Comparison of ENCODE assay signal across 12 cellular contexts in genomic region chr12:120259418-120260202, GRCh38. TPM values are rescaled to one million over a fixed set of nuclear protein-coding genes. Genes with fewer than 3 reads are reported as not detected.
DNase-seq lines count a peak whose midpoint lies in the region; TF ChIP-seq lines count a peak whose summit lies in the region.
"Had no signal": no experiment of that assay in that cellular context is flagged by ENCODE, and none has a peak within 500 bp of the region (broad histone marks: within the 10 kb centered on the region; RNA-seq: fewer than 3 reads in every experiment).

No MANE protein-coding gene starts in this region.

- H3K4me3 Mint-ChIP-seq in endothelial cell (ENCODE audit: unreplicated experiment): peak overlapping the region; percentile 43

- peaks cover 85% of the 10 kb centered on the region for H3K4me1 Mint-ChIP-seq in endothelial cell (ENCODE audit: unreplicated experiment)

- peak overlapping the region; percentile 58 for H3K27ac Mint-ChIP-seq in endothelial cell (ENCODE audit: unreplicated experiment)

- H3K36me3 Mint-ChIP-seq in endothelial cell (ENCODE audit: low read depth, unreplicated experiment): peaks cover 15% of the 10 kb centered on the region

- no peak overlapping the region for H3K4me3 ChIP-seq in AG10803 (ENCODE audit: low read length)
- peak overlapping the region; percentile 34 to 86 for H3K4me3 ChIP-seq in neutrophil (ENCODE audit: low read depth in 1 of 2, low read length in 1 of 2)
- H3K4me3 ChIP-seq in H7 (ENCODE audit: insufficient read depth, low read depth, low read length): no peak overlapping the region
- H3K4me3 ChIP-seq: smooth muscle cell had no signal

- H3K36me3 ChIP-seq in neutrophil (peaks cover 41% of the 10 kb centered on the region), H7 (replicated peaks; ENCODE audit: control insufficient read depth, insufficient read depth, low read length) (0 out of 2 replicates have a peak, but pooled peaks cover 3% of the 10 kb centered on the region)

- H3K9me3 ChIP-seq in neutrophil: no peaks in the 10 kb centered on the region

- peaks cover 4% of the 10 kb centered on the region for H3K27me3 Mint-ChIP-seq in endothelial cell (ENCODE audit: unreplicated experiment)

- DNase-seq in AG10803 (ENCODE audit: low read depth): peak; percentile 85
- peak; percentile 48 for DNase-seq in M059J (ENCODE audit: low read depth)
- DNase-seq in endothelial cell (ENCODE audit: low spot score): no peak
- no peak for DNase-seq in HuH-7.5 (ENCODE audit: low spot score)
- DNase-seq in foreskin melanocyte: no peak
- no peak for DNase-seq in H7
- no peak for DNase-seq in HK-2 (ENCODE audit: unreplicated experiment)
- DNase-seq: activated naive CD4-positive, alpha-beta T cell treated with anti-CD3 and anti-CD28 coated beads, Interleukin-2, amount 50 U/mL, for 16 hours; NCI-H1105; stimulated activated naive CD4-positive, alpha-beta T cell had no signal

- peak overlapping the region; percentile 99 for H3K27ac ChIP-seq in neutrophil

- no peak for TF ChIP-seq CTCF in AG10803 (conservative IDR thresholded peaks at IDR 0.05; ENCODE audit: low read length)
- no peak for TF ChIP-seq CTCF in endothelial cell (IDR thresholded peaks at IDR 0.05; ENCODE audit: unreplicated experiment)
- TF ChIP-seq CTCF in neutrophil (IDR thresholded peaks at IDR 0.05): no peak

- H3K27me3 ChIP-seq in neutrophil (no peaks in the 10 kb centered on the region), H7 (ENCODE audit: control insufficient read depth, insufficient read depth, low read length) (no peaks in the 10 kb centered on the region)

- H3K4me1 ChIP-seq in neutrophil (ENCODE audit: control insufficient read depth in 1 of 2, insufficient read depth in 1 of 2, low read depth in 1 of 2, low read length in 1 of 2): peaks cover 98% of the 10 kb centered on the region in 2 experiments

- H3K9me3 Mint-ChIP-seq in endothelial cell (ENCODE audit: unreplicated experiment): no peaks in the 10 kb centered on the region

RNA-seq across cellular contexts. Expression of gene PXN, which starts 5.9 kb away (rescaled TPM):
- 77.5 and 110 TPM in 2 replicates for total RNA-seq in M059J (2014; rRNA removed; shearing (Covaris generic))
- 227 TPM for total RNA-seq in endothelial cell (ENCODE audit: unreplicated experiment)
- 76.1 and 89.9 TPM in 2 replicates for total RNA-seq in H7 (2014; rRNA removed; shearing (Covaris generic))

RNA-seq across cellular contexts. Expression of gene RNU4-2, which starts 32.1 kb away (rescaled TPM):
- under 0.01 TPM in 1 of 2 replicates, not detected in the other for total RNA-seq in M059J (2014; rRNA removed; shearing (Covaris generic))
- total RNA-seq in endothelial cell (ENCODE audit: unreplicated experiment): 7,223 TPM
- under 0.01 TPM in 2 replicates for total RNA-seq in H7 (2014; rRNA removed; shearing (Covaris generic))

RNA-seq across cellular contexts. Expression of gene RNU4-1, which starts 33.4 kb away (rescaled TPM):
- total RNA-seq in M059J (2014; rRNA removed; shearing (Covaris generic)): under 0.01 TPM in 1 of 2 replicates, not detected in the other
- total RNA-seq in endothelial cell (ENCODE audit: unreplicated experiment): 6,066 TPM
- under 0.01 TPM in 2 replicates for total RNA-seq in H7 (2014; rRNA removed; shearing (Covaris generic))

RNA-seq across cellular contexts. Expression of gene SIRT4, which starts 42.5 kb away (rescaled TPM):
- total RNA-seq in M059J (2014; rRNA removed; shearing (Covaris generic)): 2.2 and 7.4 TPM in 2 replicates
- total RNA-seq in endothelial cell (ENCODE audit: unreplicated experiment): 1.8 TPM
- 3.1 and 4.1 TPM in 2 replicates for total RNA-seq in H7 (2014; rRNA removed; shearing (Covaris generic))

RNA-seq across cellular contexts. Expression of gene RPLP0, which starts 58.7 kb away (rescaled TPM):
- total RNA-seq in M059J (2014; rRNA removed; shearing (Covaris generic)): 1,663 and 2,281 TPM in 2 replicates
- 2,318 TPM for total RNA-seq in endothelial cell (ENCODE audit: unreplicated experiment)
- total RNA-seq in H7 (2014; rRNA removed; shearing (Covaris generic)): 5,486 and 6,641 TPM in 2 replicates

Comparison
In these comparisons a context has a peak if more than half of its experiments do, and no peak if none do; other contexts are left out.
1. DNase-seq: peak in AG10803 (single experiment) and M059J (single experiment); none in endothelial cell (single experiment), HuH-7.5 (single experiment), foreskin melanocyte (single experiment), H7 (single experiment) and HK-2 (single experiment).
2. H3K4me3 ChIP-seq: peak in neutrophil (2 of 2); none in AG10803 (single experiment) and H7 (single experiment).
3. RNA of gene RNU4-2, which starts 32.1 kb away (total RNA-seq): 7,223 TPM in endothelial cell (single experiment); under 0.01 TPM in M059J and under 0.01 TPM in H7; every median in the first group is over 1,000 times any median in the second.
4. RNA of gene RNU4-1, which starts 33.4 kb away (total RNA-seq): 6,066 TPM in endothelial cell (single experiment); under 0.01 TPM in M059J and under 0.01 TPM in H7; every median in the first group is over 1,000 times any median in the second.